ENCODE assay signal across 15 cellular contexts in genomic region chr6:109743739-109744138, GRCh38. TPM values are rescaled to one million over a fixed set of nuclear protein-coding genes. Genes with fewer than 3 reads are reported as not detected.
A peak's percentile ranks its signal among the peaks of the same experiment; 100 is the strongest.
DNase-seq lines count a peak whose midpoint lies in the region; ATAC-seq, FAIRE-seq and TF ChIP-seq lines count a peak whose summit lies in the region.
"Had no signal": no experiment of that assay in that cellular context is flagged by ENCODE, and none has a peak within 500 bp of the region (broad histone marks: within the 10 kb centered on the region; RNA-seq: fewer than 3 reads in every experiment).

No MANE protein-coding gene starts in this region.

- dilution Hi-C loops in IMR-90 (cut with HindIII; ENCODE audit: low sequenced_read_pairs, unreplicated experiment): no loop called here

- no peak for TF ChIP-seq CTCF in AG10803 (conservative IDR thresholded peaks at IDR 0.05; ENCODE audit: low read length)
- no peak for TF ChIP-seq CTCF in IMR-90 (conservative IDR thresholded peaks at IDR 0.05; ENCODE audit: low read depth, low read length)
- TF ChIP-seq CTCF in bronchial epithelial cell (IDR thresholded peaks at IDR 0.05; ENCODE audit: insufficient read depth, low read length, severe bottlenecking): no peak
- TF ChIP-seq CTCF in esophagus squamous epithelium (IDR thresholded peaks at IDR 0.05): no peak

- TF ChIP-seq RAD21 in IMR-90 (IDR thresholded peaks at IDR 0.05; ENCODE audit: low read length): no peak

- H3K79me1 ChIP-seq in IMR-90 (ENCODE audit: low read depth in 1 of 2, low read length in 2 of 2): no peaks in the 10 kb centered on the region

- peak overlapping the region; percentile 62; the same call in 1 of the 2 replicates for H2BK120ac ChIP-seq in IMR-90 (ENCODE audit: low read depth, low read length)

- TF ChIP-seq POLR2A in IMR-90 (IDR thresholded peaks at IDR 0.05; ENCODE audit: low read depth, low read length): no peak
- TF ChIP-seq POLR2A in esophagus squamous epithelium (IDR thresholded peaks at IDR 0.05): no peak

- H3K9me3 ChIP-seq in IMR-90 (ENCODE audit: control insufficient read depth, insufficient read depth, low read length) (no peaks in the 10 kb centered on the region), esophagus squamous epithelium (no peaks in the 10 kb centered on the region)
- H3K9me3 ChIP-seq: vagina had no signal

- H3K4me3 ChIP-seq in AG10803 (ENCODE audit: low read length): no peak overlapping the region
- no peak overlapping the region for H3K4me3 ChIP-seq in IMR-90 (ENCODE audit: insufficient read depth, low read depth, low read length)
- no peak overlapping the region for H3K4me3 ChIP-seq in bronchial epithelial cell (ENCODE audit: low read depth, low read length)
- H3K4me3 ChIP-seq in esophagus squamous epithelium: no peak overlapping the region
- H3K4me3 ChIP-seq: BLaER1 treated with 17β-estradiol and CSF1 and Interleukin-3, amounts not matched to agents 10 nM and 100 nM; vagina had no signal

- H3K56ac ChIP-seq in IMR-90 (ENCODE audit: extremely low read depth, insufficient read depth, low read length): no peak overlapping the region

- peak; percentile 66 for DNase-seq in AG10803 (ENCODE audit: low read depth)
- peak; percentile 87 for DNase-seq in IMR-90
- peak; percentile 87 for DNase-seq in bronchial epithelial cell (ENCODE audit: low read depth)
- DNase-seq in kidney tubule cell (ENCODE audit: low spot score): peak; percentile 88
- DNase-seq in stimulated activated naive CD4-positive, alpha-beta T cell (lab: John Stamatoyannopoulos, UW): no peak
- DNase-seq in COR-L47 (lab: John Stamatoyannopoulos, UW): no peak
- no peak for DNase-seq in activated CD8-positive, alpha-beta memory T cell treated with anti-CD3 and anti-CD28 coated beads, Interleukin-2, amount 50 U/mL, for 48 hours
- DNase-seq in esophagus squamous epithelium (lab: John Stamatoyannopoulos, UW): no peak
- DNase-seq: activated CD4-positive, alpha-beta memory T cell treated with anti-CD3 and anti-CD28 coated beads for 36 hours; head of caudate nucleus; NCI-H2171; occipital lobe; T-helper 2 cell had no signal

- H2BK5ac ChIP-seq in IMR-90 (ENCODE audit: low read depth, low read length, poor library complexity, severe bottlenecking): peak overlapping the region; percentile 61

- no peak overlapping the region for H3K9ac ChIP-seq in IMR-90 (ENCODE audit: low read depth, low read length)
- H3K9ac ChIP-seq: BLaER1 treated with 17β-estradiol and CSF1 and Interleukin-3, amounts not matched to agents 10 nM and 100 nM had no signal

- H3K4me1 ChIP-seq in IMR-90 (ENCODE audit: control insufficient read depth, insufficient read depth, low read length) (peaks cover 4% of the 10 kb centered on the region; the same call in 1 of the 2 replicates), esophagus squamous epithelium (no peaks in the 10 kb centered on the region)
- H3K4me1 ChIP-seq: vagina had no signal

- no peak overlapping the region for H3K23ac ChIP-seq in IMR-90 (ENCODE audit: low read depth, low read length)

- peak overlapping the region; percentile 32; the same call in 1 of the 2 replicates for H3K4me2 ChIP-seq in IMR-90 (ENCODE audit: low read depth, low read length)

- no peak overlapping the region for H2AK9ac ChIP-seq in IMR-90 (replicated peaks; ENCODE audit: low read depth, low read length, poor library complexity)

- no peak overlapping the region for H2AK5ac ChIP-seq in IMR-90 (ENCODE audit: low read depth, low read length)

- H2AFZ ChIP-seq in IMR-90 (replicated peaks; ENCODE audit: low read length, poor library complexity): no peak overlapping the region

- no peak overlapping the region; the same call in 1 of the 2 replicates for H3K18ac ChIP-seq in IMR-90 (ENCODE audit: low read depth, low read length)

- H2BK15ac ChIP-seq in IMR-90 (ENCODE audit: low read depth, low read length): no peak overlapping the region; the same call in 2 of the 3 replicates

- H4K20me1 ChIP-seq in IMR-90 (ENCODE audit: insufficient read depth, low read length): no peaks in the 10 kb centered on the region
- H4K20me1 ChIP-seq: BLaER1 treated with 17β-estradiol and CSF1 and Interleukin-3, amounts not matched to agents 10 nM and 100 nM had no signal

- in situ Hi-C loops in IMR-90 (cut with MboI; ENCODE audit: low sequenced_read_pairs): no loop called here

- ATAC-seq in IMR-90 (ENCODE audit: low read depth): peak; percentile 100

- H3K27me3 ChIP-seq in IMR-90 (ENCODE audit: control insufficient read depth, insufficient read depth, low read length) (no peaks in the 10 kb centered on the region), bronchial epithelial cell (ENCODE audit: control insufficient read depth, insufficient read depth, low read length) (no peaks in the 10 kb centered on the region), esophagus squamous epithelium (no peaks in the 10 kb centered on the region)
- H3K27me3 ChIP-seq: BLaER1 treated with 17β-estradiol and CSF1 and Interleukin-3, amounts not matched to agents 10 nM and 100 nM; vagina had no signal

- WGBS in IMR-90 (ENCODE audit: extremely low coverage in 2 of 2, insufficient read length in 1 of 2), 2 experiments: no CpG with 5 or more reads among the region's 2 CpGs
- 56 to 74% methylated on average over 2 of the region's 2 CpGs for WGBS in esophagus squamous epithelium, 2 donors

- peak overlapping the region; percentile 56; the same call in 1 of the 2 replicates for H3K4ac ChIP-seq in IMR-90 (ENCODE audit: low read depth, low read length)

- no peak overlapping the region for H4K8ac ChIP-seq in IMR-90 (ENCODE audit: low read depth in 2 of 2, low read length in 2 of 2)

- no peak for FAIRE-seq in bronchial epithelial cell (lab: Jason Lieb, UNC)

- intact Hi-C loops in IMR-90 (cut with micrococcal nuclease): no loop called here
- intact Hi-C loops in esophagus squamous epithelium (cut with DNase I): no loop called here

- H2BK20ac ChIP-seq in IMR-90 (ENCODE audit: low read depth, low read length): peak overlapping the region; percentile 40; the same call in 1 of the 2 replicates

- H3K36me3 ChIP-seq in IMR-90 (ENCODE audit: control insufficient read depth, insufficient read depth, low read length): no peaks in the 10 kb centered on the region
- H3K36me3 ChIP-seq in bronchial epithelial cell (ENCODE audit: control insufficient read depth, insufficient read depth, low read length): no peaks in the 10 kb centered on the region
- H3K36me3 ChIP-seq in esophagus squamous epithelium: peaks cover 0 to 52% (median 0%) of the 10 kb centered on the region in 3 donors

- H3K27ac ChIP-seq in IMR-90 (ENCODE audit: insufficient read depth, low read length) (no peak overlapping the region), esophagus squamous epithelium (no peak overlapping the region)
- H3K27ac ChIP-seq: BLaER1 treated with 17β-estradiol and CSF1 and Interleukin-3, amounts not matched to agents 10 nM and 100 nM; vagina had no signal

- peaks cover 4% of the 10 kb centered on the region; the same call in 1 of the 2 replicates for H3K9me1 ChIP-seq in IMR-90 (ENCODE audit: insufficient read depth, low read length)

- CTCF ChIA-PET in IMR-90 (lab: Yijun Ruan, JAX): no interaction called here

- no peak overlapping the region; the same call in 1 of the 2 replicates for H4K91ac ChIP-seq in IMR-90 (ENCODE audit: insufficient read depth, low read depth, low read length)

- POLR2A ChIA-PET in IMR-90 (lab: Charles Lee; ENCODE audit: unreplicated experiment): interaction anchor here (0.5 kb wide), 2 partner anchors 11 to 97 kb away, joined by 3 read pairs; no protein-coding TSS in a partner anchor

- H4K5ac ChIP-seq in IMR-90 (ENCODE audit: low read depth, low read length): peak overlapping the region; percentile 46; the same call in 1 of the 2 replicates

- no TSS peak for BruUV-seq in IMR-90 (replicated peaks; lab: Mats Ljungman, UMichigan)

- H3K14ac ChIP-seq in IMR-90 (replicated peaks; ENCODE audit: low read depth, low read length): peak overlapping the region; percentile 57; the same call in 1 of the 2 replicates

TF ChIP-seq in IMR-90, 13 proteins besides CTCF, POLR2A, EP300 and RAD21:
- no peak for TF ChIP-seq RFX5 (IDR thresholded peaks at IDR 0.05; ENCODE audit: low read depth, low read length)
- no peak for TF ChIP-seq SMC3 (IDR thresholded peaks at IDR 0.05; ENCODE audit: low read depth, low read length)
- peak; percentile 12; the same call in 1 of the 2 replicates for TF ChIP-seq BHLHE40 (IDR thresholded peaks at IDR 0.05; ENCODE audit: low read depth, low read length)
- no peak for TF ChIP-seq ELK1 (IDR thresholded peaks at IDR 0.05; ENCODE audit: borderline replicate concordance, low read depth, low read length)
- no peak for TF ChIP-seq MAZ (IDR thresholded peaks at IDR 0.05; ENCODE audit: borderline replicate concordance, low read depth, low read length)

RNA-seq across cellular contexts. Expression of gene FIG4, which starts 52.6 kb away (rescaled TPM):
- total RNA-seq in IMR-90 (2012; rRNA removed) (15.4 and 19.7 TPM in 2 replicates), bronchial epithelial cell (14.7 and 17.2 TPM in 2 replicates), esophagus squamous epithelium (10 to 100 TPM in 1 of 4 donors, 1 to 10 TPM in 3; 7.0 to 11.3 (median 9.1) TPM)
- polyA plus RNA-seq in IMR-90 (2012; rRNA removed): 11.3 and 12.1 TPM in 2 replicates
- 3.4 and 4.7 TPM in 2 replicates for polyA plus RNA-seq in IMR-90 (2012; cell fraction: cytosol; rRNA removed)
- polyA plus RNA-seq in IMR-90 (2012; cell fraction: nucleus; rRNA removed; ENCODE audit: low replicate concordance): 2.2 and 13.6 TPM in 2 replicates

RNA-seq across cellular contexts. Expression of gene AK9, which starts 52.7 kb away (rescaled TPM):
- total RNA-seq in IMR-90 (2012; rRNA removed) (1.8 and 2.2 TPM in 2 replicates), bronchial epithelial cell (3.2 and 4.2 TPM in 2 replicates), esophagus squamous epithelium (1 to 10 TPM; 2.8 to 9.0 (median 3.2) TPM)
- polyA plus RNA-seq in IMR-90 (2012; rRNA removed): 1.2 and 1.7 TPM in 2 replicates
- polyA plus RNA-seq in IMR-90 (2012; cell fraction: cytosol; rRNA removed): 0.22 and 0.39 TPM in 2 replicates
- polyA plus RNA-seq in IMR-90 (2012; cell fraction: nucleus; rRNA removed; ENCODE audit: low replicate concordance): 0.24 and 2.4 TPM in 2 replicates

Comparison
In these comparisons a context has a peak if more than half of its experiments do, and no peak if none do; other contexts are left out.
1. DNase-seq: peak in AG10803 (single experiment), IMR-90 (single experiment), bronchial epithelial cell (single experiment) and kidney tubule cell (single experiment); none in stimulated activated naive CD4-positive, alpha-beta T cell (0 of 6), COR-L47 (single experiment), activated CD8-positive, alpha-beta memory T cell treated with anti-CD3 and anti-CD28 coated beads, Interleukin-2, amount 50 U/mL, for 48 hours (single experiment) and esophagus squamous epithelium (single experiment).